In the genomic region with DNA sequence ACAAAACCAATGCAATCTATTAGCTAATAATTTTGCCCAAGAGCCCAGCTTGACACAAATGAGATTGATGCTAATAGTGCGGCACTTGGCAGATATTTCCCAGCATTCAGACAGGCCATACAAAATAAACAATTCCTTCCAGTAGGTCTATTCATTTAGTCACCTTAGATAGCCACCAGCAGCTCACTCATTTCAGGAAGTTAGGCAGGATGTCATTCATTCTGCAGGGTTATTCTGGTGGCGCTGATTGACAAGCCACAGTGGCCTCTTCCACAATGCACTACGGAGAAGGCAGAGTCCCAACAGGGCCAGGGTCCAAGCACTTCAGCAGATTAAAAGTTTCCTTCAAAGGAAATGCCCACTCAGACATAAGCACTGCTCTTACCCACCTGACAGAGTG, we compare ENCODE assay signal across 1 cellular context.
TF ChIP-seq lines count a peak whose summit lies in the region.

No MANE protein-coding gene starts in this region.

TF ChIP-seq in HepG2, 621 proteins besides CTCF, POLR2A, EP300 and RAD21 (continued from another document):
- TF ChIP-seq, protein P1, sequence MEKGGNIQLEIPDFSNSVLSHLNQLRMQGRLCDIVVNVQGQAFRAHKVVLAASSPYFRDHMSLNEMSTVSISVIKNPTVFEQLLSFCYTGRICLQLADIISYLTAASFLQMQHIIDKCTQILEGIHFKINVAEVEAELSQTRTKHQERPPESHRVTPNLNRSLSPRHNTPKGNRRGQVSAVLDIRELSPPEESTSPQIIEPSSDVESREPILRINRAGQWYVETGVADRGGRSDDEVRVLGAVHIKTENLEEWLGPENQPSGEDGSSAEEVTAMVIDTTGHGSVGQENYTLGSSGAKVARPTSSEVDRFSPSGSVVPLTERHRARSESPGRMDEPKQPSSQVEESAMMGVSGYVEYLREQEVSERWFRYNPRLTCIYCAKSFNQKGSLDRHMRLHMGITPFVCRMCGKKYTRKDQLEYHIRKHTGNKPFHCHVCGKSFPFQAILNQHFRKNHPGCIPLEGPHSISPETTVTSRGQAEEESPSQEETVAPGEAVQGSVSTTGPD (CRISPR knock-in tag; IDR thresholded peaks at IDR 0.05): no peak
- no peak for TF ChIP-seq PHB2 (IDR thresholded peaks at IDR 0.05; ENCODE audit: partially characterized antibody)
